ENCODE assay signal across 8 cellular contexts in genomic region chr4:7802093-7802726, GRCh38.
DNase-seq lines count a peak whose midpoint lies in the region; ATAC-seq and TF ChIP-seq lines count a peak whose summit lies in the region.

No MANE protein-coding gene starts in this region.

- no peak overlapping the region for H3K27ac ChIP-seq in SU-DHL-6 (ENCODE audit: low read depth, low read length)
- no peak overlapping the region for H3K27ac ChIP-seq in aorta (ENCODE audit: low read depth in 1 of 2, low read length in 2 of 2)

- no peak overlapping the region for H2AFZ ChIP-seq in SU-DHL-6 (ENCODE audit: low read depth, low read length, severe bottlenecking)

- H3K4me3 Mint-ChIP-seq in progenitor cell of endocrine pancreas (ENCODE audit: low read depth) = no peak overlapping the region

- H3K4me3 ChIP-seq in SU-DHL-6 (ENCODE audit: insufficient read depth, low read length, poor library complexity, severe bottlenecking) = no peak overlapping the region
- no peak overlapping the region for H3K4me3 ChIP-seq in aorta (ENCODE audit: low read length in 2 of 2)

- WGBS in aorta, 2 donors = 33% methylated on average over 6 of the region's 6 CpGs

- peaks cover 26% of the 10 kb centered on the region for H3K4me1 Mint-ChIP-seq in progenitor cell of endocrine pancreas (ENCODE audit: low read depth)

- H3K27ac Mint-ChIP-seq in progenitor cell of endocrine pancreas = peak overlapping the region; percentile 22

- H3K79me2 ChIP-seq in SU-DHL-6 (ENCODE audit: insufficient read depth, low read length) = no peaks in the 10 kb centered on the region

- H4K20me1 ChIP-seq in SU-DHL-6 (ENCODE audit: low read depth, low read length) = no peaks in the 10 kb centered on the region

- intact Hi-C loops in Right ventricle myocardium superior (cut with DNase I) (loop anchor here (1.0 kb wide), 1 partner anchor 41 kb away; no protein-coding TSS in a partner anchor), aorta (cut with DNase I) (loop anchor here (2.0 to 5.0 kb wide), 3 partner anchors 40 to 170 kb away; no protein-coding TSS in a partner anchor)

- H3K27me3 Mint-ChIP-seq in progenitor cell of endocrine pancreas = no peaks in the 10 kb centered on the region

- ATAC-seq in Right ventricle myocardium superior (ENCODE audit: poor library complexity) = peak; percentile 65
- ATAC-seq in aorta (ENCODE audit: low FRiP score) = peak; percentile 79

- H3K36me3 ChIP-seq in SU-DHL-6 (ENCODE audit: low read length) (no peaks in the 10 kb centered on the region), aorta (ENCODE audit: control insufficient read depth in 1 of 2, insufficient read depth in 2 of 2, low read length in 1 of 2) (no peaks in the 10 kb centered on the region)

- H3K9me3 Mint-ChIP-seq in progenitor cell of endocrine pancreas (ENCODE audit: low read depth) = no peaks in the 10 kb centered on the region

- no peaks in the 10 kb centered on the region for H3K9me3 ChIP-seq in SU-DHL-6 (ENCODE audit: insufficient read depth, low read length)
- no peaks in the 10 kb centered on the region for H3K9me3 ChIP-seq in aorta (ENCODE audit: control insufficient read depth, low read length)

- H3K9ac ChIP-seq in SU-DHL-6 (ENCODE audit: low read length) = no peak overlapping the region

- peaks cover 3 to 5% of the 10 kb centered on the region in 2 donors for H3K4me1 ChIP-seq in aorta (ENCODE audit: control insufficient read depth in 1 of 2, insufficient read depth in 2 of 2, low read length in 2 of 2)

- H3F3A ChIP-seq in SU-DHL-6 (ENCODE audit: insufficient read depth) = no peaks in the 10 kb centered on the region

- H3K4me2 ChIP-seq in SU-DHL-6 (ENCODE audit: low read depth, low read length, poor library complexity, severe bottlenecking) = no peak overlapping the region

- DNase-seq in GF-D8 (lab: John Stamatoyannopoulos, UW) (peak; percentile 5), H4 (ENCODE audit: low spot score) (peak; percentile 74), M059J (ENCODE audit: low read depth) (peak; percentile 72), Right ventricle myocardium superior (peak; percentile 85), progenitor cell of endocrine pancreas (ENCODE audit: low spot score, unreplicated experiment) (peak; percentile 74), aorta (peak; percentile 79 to 89)
- DNase-seq in activated naive CD4-positive, alpha-beta T cell treated with anti-CD3 and anti-CD28 coated beads, Interleukin-2, amount 50 U/mL, for 16 hours = peak; percentile 83

- H3K27me3 ChIP-seq in SU-DHL-6 (ENCODE audit: low read length) (no peaks in the 10 kb centered on the region), aorta (ENCODE audit: control insufficient read depth in 1 of 2, insufficient read depth in 2 of 2, low read length in 1 of 2) (no peaks in the 10 kb centered on the region)

- peaks cover 23% of the 10 kb centered on the region for H3K36me3 Mint-ChIP-seq in progenitor cell of endocrine pancreas (ENCODE audit: insufficient read depth)

- peak; percentile 88 for TF ChIP-seq CTCF in SU-DHL-6 (IDR thresholded peaks at IDR 0.05; ENCODE audit: insufficient read depth, low read length, poor library complexity, severe bottlenecking)
- TF ChIP-seq CTCF in progenitor cell of endocrine pancreas (IDR thresholded peaks at IDR 0.05; ENCODE audit: unreplicated experiment) = peak; percentile 88

- H3K9me2 ChIP-seq in SU-DHL-6 (replicated peaks; ENCODE audit: insufficient read depth, low read length) = no peaks in the 10 kb centered on the region

Comparison
In these comparisons a context has a peak if more than half of its experiments do, and no peak if none do; other contexts are left out.
1. DNase-seq: peak in every context shown above with its lines; median percentile 85 in Right ventricle myocardium superior; 84 in aorta; 83 in activated naive CD4-positive, alpha-beta T cell treated with anti-CD3 and anti-CD28 coated beads, Interleukin-2, amount 50 U/mL, for 16 hours; 74 in H4; 74 in progenitor cell of endocrine pancreas; 72 in M059J; 5 in GF-D8.